In the genomic region with DNA sequence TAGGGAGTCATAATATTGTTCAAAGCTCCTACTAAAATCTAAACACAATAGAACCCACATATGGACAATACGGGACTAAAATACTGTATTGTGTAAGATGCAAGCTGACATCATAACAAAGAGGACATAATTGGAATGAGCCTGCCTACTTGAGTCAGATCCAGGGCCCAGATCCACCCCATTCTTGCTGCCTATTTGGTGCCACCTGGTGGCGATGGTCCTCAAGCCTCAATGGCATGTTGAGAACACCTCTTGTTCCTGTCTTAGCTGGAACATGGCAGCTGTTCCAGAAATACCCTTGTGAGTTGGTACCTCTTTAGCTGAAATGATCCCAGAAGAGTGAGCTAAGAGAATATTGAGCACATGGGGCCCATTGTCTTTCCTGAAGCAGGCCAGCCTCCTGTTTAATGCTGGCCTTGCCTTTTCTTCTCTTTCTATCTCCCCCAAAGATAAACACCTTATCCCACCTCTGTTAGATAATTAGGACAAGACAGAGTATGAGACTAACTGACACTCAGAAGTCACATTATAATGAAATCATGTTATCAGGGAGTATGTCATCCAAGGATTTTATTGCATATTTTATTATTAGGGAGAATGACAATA, we compare ENCODE assay signal across 8 cellular contexts.
DNase-seq lines count a peak whose midpoint lies in the region; ATAC-seq and TF ChIP-seq lines count a peak whose summit lies in the region.

No MANE protein-coding gene starts in this region.

- no peak for TF ChIP-seq EP300 in transverse colon (IDR thresholded peaks at IDR 0.05; ENCODE audit: low read depth)

- H3K27me3 ChIP-seq in transverse colon = no peaks in the 10 kb centered on the region

- TF ChIP-seq CTCF in astrocyte of the cerebellum (IDR thresholded peaks at IDR 0.05; ENCODE audit: low read depth, low read length, missing control alignments) (peak; percentile 71), transverse colon (IDR thresholded peaks at IDR 0.05) (peak in 3 of 5 experiments; percentile 11 to 38 (median 30))

- no peaks in the 10 kb centered on the region for H3K4me1 ChIP-seq in transverse colon

- DNase-seq in GDM1 (lab: John Stamatoyannopoulos, UW) = peak; percentile 20
- peak; percentile 96 for DNase-seq in NCI-H69 (lab: John Stamatoyannopoulos, UW)
- DNase-seq in astrocyte of the cerebellum (ENCODE audit: low read depth) = peak; percentile 40
- DNase-seq in left kidney (ENCODE audit: low read depth, low spot score) = peak; percentile 87
- peak; percentile 28 for DNase-seq in transverse colon
- DNase-seq in cortex of kidney (lab: John Stamatoyannopoulos, UW) = no peak

- no peak overlapping the region for H3K27ac ChIP-seq in transverse colon

- intact Hi-C loops in transverse colon (cut with DNase I; ENCODE audit: low total_unique reads) = no loop called here

- H3K4me3 ChIP-seq in astrocyte of the cerebellum (ENCODE audit: low read depth, low read length) (no peak overlapping the region), transverse colon (no peak overlapping the region)

- in situ Hi-C loops in astrocyte of the cerebellum (cut with HindIII; ENCODE audit: low sequenced_read_pairs) = no loop called here
- in situ Hi-C loops in transverse colon (cut with MboI; ENCODE audit: low pct_ligation_motif_present in 1 of 4, low pct_unique_long_range_greater_than_20kb in 1 of 4, low sequenced_read_pairs in 3 of 4) = loop anchor here in 2 of 4 donors (25.0 kb wide), 2 partner anchors 850 to 875 kb away; partner anchors contain the start of gene NELL1 (in 1 of the 2)

- H3K36me3 ChIP-seq in transverse colon = no peaks in the 10 kb centered on the region

- no peaks in the 10 kb centered on the region for H3K9me3 ChIP-seq in transverse colon

- ATAC-seq in GM19463 (IDR thresholded peaks at IDR 0.05; ENCODE audit: unreplicated experiment) (peak; percentile 86), HG03521 (IDR thresholded peaks at IDR 0.05; ENCODE audit: unreplicated experiment) (peak; percentile 67)

- 25 to 58% methylated on average over 1 to 2 of the region's 2 CpGs for WGBS in transverse colon (ENCODE audit: low coverage in 1 of 2), 2 donors

- TF ChIP-seq POLR2A in transverse colon (IDR thresholded peaks at IDR 0.05) = no peak
